8 cellular contexts compared by ENCODE assay signal in the genomic region with DNA sequence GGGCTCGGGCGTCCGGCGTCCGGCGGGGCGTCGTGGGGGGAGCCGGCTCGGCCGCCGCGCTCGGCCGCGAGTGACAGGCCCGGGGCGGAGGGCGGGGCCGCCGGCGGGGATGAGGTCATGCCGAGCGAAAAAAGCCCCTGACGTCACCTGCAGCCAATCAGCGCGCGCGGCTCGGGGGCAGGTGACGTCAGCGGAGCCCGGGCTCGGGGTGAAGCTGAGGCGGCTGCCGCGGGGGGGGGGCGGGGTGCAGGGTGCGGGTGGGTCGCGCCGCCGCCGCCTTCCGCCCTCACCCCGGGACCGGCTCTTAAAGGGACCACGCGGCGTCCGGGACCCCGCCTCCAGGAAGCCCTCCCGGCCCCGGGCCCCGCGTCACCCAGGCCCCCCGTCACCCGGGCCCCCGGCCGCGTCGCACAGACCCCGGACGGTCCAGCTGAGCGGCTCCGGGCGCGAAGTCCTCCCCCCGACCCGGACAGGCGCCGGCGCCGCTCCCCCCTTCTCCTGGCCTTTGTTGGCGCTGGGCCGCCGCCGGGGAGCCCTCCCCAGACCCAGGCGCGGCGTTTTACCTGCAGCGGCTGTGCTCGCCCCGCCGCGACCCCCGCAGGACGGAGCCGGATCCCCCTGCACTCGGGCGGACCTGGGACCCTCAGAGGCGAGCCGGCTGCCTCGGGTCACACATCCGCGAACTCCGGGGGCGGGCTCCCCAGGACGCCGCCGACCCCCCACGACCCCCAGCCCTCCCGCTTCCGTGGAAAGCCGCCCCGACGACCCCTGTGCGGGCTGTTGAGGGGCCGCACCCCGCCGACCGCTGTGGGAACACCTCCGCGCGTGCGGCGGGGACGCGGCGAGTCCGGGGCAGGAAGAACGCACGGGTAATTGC. TPM values are rescaled to one million over a fixed set of nuclear protein-coding genes. Genes with fewer than 3 reads are reported as not detected.
A peak's percentile ranks its signal among the peaks of the same experiment; 100 is the strongest.
DNase-seq lines count a peak whose midpoint lies in the region; ATAC-seq and TF ChIP-seq lines count a peak whose summit lies in the region.

A gene with protein sequence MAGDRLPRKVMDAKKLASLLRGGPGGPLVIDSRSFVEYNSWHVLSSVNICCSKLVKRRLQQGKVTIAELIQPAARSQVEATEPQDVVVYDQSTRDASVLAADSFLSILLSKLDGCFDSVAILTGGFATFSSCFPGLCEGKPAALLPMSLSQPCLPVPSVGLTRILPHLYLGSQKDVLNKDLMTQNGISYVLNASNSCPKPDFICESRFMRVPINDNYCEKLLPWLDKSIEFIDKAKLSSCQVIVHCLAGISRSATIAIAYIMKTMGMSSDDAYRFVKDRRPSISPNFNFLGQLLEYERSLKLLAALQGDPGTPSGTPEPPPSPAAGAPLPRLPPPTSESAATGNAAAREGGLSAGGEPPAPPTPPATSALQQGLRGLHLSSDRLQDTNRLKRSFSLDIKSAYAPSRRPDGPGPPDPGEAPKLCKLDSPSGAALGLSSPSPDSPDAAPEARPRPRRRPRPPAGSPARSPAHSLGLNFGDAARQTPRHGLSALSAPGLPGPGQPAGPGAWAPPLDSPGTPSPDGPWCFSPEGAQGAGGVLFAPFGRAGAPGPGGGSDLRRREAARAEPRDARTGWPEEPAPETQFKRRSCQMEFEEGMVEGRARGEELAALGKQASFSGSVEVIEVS (minus strand): TSS at position 72 of the 877 bp plus-strand sequence. CDS start 6,445 bp downstream, outside the sequence.

- no peaks in the 10 kb centered on the region for H3K9me2 ChIP-seq in PC-9 (ENCODE audit: insufficient read depth)

- CTCF ChIA-PET in A673 (lab: Charles Lee) (interaction anchor here (1.2 kb wide), 1 partner anchor 26 kb away, joined by 17 read pairs; no protein-coding TSS in a partner anchor), PC-9 (lab: Charles Lee) (interaction anchor here (0.5 kb wide), 1 partner anchor 420 kb away, joined by 3 read pairs; no protein-coding TSS in a partner anchor)

- no peaks in the 10 kb centered on the region for H3K4me1 Mint-ChIP-seq in activated T-helper 1 cell treated with anti-CD3 and anti-CD28 coated beads, Interleukin-12 subunit alpha, Interleukin-12 subunit beta, Interleukin-2, Interleukin-4 antibody, amounts not matched to agents 30 ng/mL and 10 ng/mL and 1 ng/mL, durations not matched to agents 14 hours and 24 hours and 36 hours (ENCODE audit: low read depth)

- no peaks in the 10 kb centered on the region for H3K9me3 Mint-ChIP-seq in activated T-helper 1 cell treated with anti-CD3 and anti-CD28 coated beads, Interleukin-12 subunit alpha, Interleukin-12 subunit beta, Interleukin-2, Interleukin-4 antibody, amounts not matched to agents 30 ng/mL and 10 ng/mL and 1 ng/mL, durations not matched to agents 14 hours and 24 hours and 36 hours

- H3K79me2 ChIP-seq in PC-9 (ENCODE audit: low read depth) = no peaks in the 10 kb centered on the region

- H3K4me1 ChIP-seq in A673 (ENCODE audit: insufficient read depth, low read length, poor library complexity, severe bottlenecking) = peaks cover 6% of the 10 kb centered on the region
- peaks cover 27% of the 10 kb centered on the region for H3K4me1 ChIP-seq in HUES6 (ENCODE audit: control insufficient read depth, insufficient read depth, low read length)
- H3K4me1 ChIP-seq in PC-9 (replicated peaks; ENCODE audit: insufficient read depth) = no peaks in the 10 kb centered on the region; the same call in 1 of the 2 replicates
- H3K4me1 ChIP-seq in esophagus muscularis mucosa = peaks cover 49 to 70% (median 66%) of the 10 kb centered on the region in 4 donors
- H3K4me1 ChIP-seq in mucosa of stomach (ENCODE audit: control insufficient read depth, insufficient read depth, low read length) = peaks cover 50% of the 10 kb centered on the region

- H3F3A ChIP-seq in PC-9 (ENCODE audit: insufficient read depth, low read depth) = peaks cover 6% of the 10 kb centered on the region; the same call in 1 of the 2 replicates

- TF ChIP-seq CTCF in A673 (conservative IDR thresholded peaks at IDR 0.05; ENCODE audit: low read depth, low read length) = no peak
- no peak for TF ChIP-seq CTCF in PC-9 (conservative IDR thresholded peaks at IDR 0.05)
- TF ChIP-seq CTCF in esophagus muscularis mucosa (IDR thresholded peaks at IDR 0.05) = no peak

- H3K36me3 ChIP-seq in A673 (ENCODE audit: insufficient read depth, low read length, poor library complexity, severe bottlenecking) = no peaks in the 10 kb centered on the region
- H3K36me3 ChIP-seq in HUES6 (ENCODE audit: control insufficient read depth, insufficient read depth, low read length) = no peaks in the 10 kb centered on the region
- no peaks in the 10 kb centered on the region for H3K36me3 ChIP-seq in PC-9 (ENCODE audit: low read depth)
- no peaks in the 10 kb centered on the region for H3K36me3 ChIP-seq in esophagus muscularis mucosa
- no peaks in the 10 kb centered on the region for H3K36me3 ChIP-seq in mucosa of stomach (ENCODE audit: control insufficient read depth, insufficient read depth, low read length)

- no CpG with 5 or more reads among the region's 123 CpGs for WGBS in esophagus muscularis mucosa

- peak; percentile 62 for ATAC-seq in GM19025 (IDR thresholded peaks at IDR 0.05; ENCODE audit: low read depth, unreplicated experiment)

- H3K4me2 ChIP-seq in PC-9 = peak within 1 kb of the TSS; percentile 74

- POLR2A ChIA-PET in A673 (lab: Charles Lee; ENCODE audit: low non-redundant PET) (no interaction called here), PC-9 (lab: Charles Lee; ENCODE audit: unreplicated experiment) (interaction anchor here (1.0 kb wide), 1 partner anchor 24 kb away, joined by 4 read pairs; no protein-coding TSS in a partner anchor)

- H3K4me3 ChIP-seq in A673 (ENCODE audit: low read depth, low read length, poor library complexity, severe bottlenecking) = peak within 1 kb of the TSS; percentile 38
- H3K4me3 ChIP-seq in HUES6 (ENCODE audit: low read depth, low read length) = peak within 1 kb of the TSS; percentile 61
- H3K4me3 ChIP-seq in PC-9 = peak within 1 kb of the TSS; percentile 48; the same call in 1 of the 2 replicates
- peak within 1 kb of the TSS; percentile 68 to 85 (median 74) for H3K4me3 ChIP-seq in esophagus muscularis mucosa
- peak within 1 kb of the TSS; percentile 50 for H3K4me3 ChIP-seq in mucosa of stomach (ENCODE audit: low read length)

- H3K9me3 ChIP-seq in A673 (ENCODE audit: low read depth, low read length, poor library complexity, severe bottlenecking) (no peaks in the 10 kb centered on the region), HUES6 (ENCODE audit: control insufficient read depth, insufficient read depth, low read depth, low read length) (no peaks in the 10 kb centered on the region), PC-9 (ENCODE audit: insufficient read depth, low read depth) (no peaks in the 10 kb centered on the region), esophagus muscularis mucosa (no peaks in the 10 kb centered on the region), mucosa of stomach (ENCODE audit: control insufficient read depth, low read length) (no peaks in the 10 kb centered on the region)

- H3K27ac ChIP-seq in A673 (ENCODE audit: low read depth, low read length, poor library complexity, severe bottlenecking) (no peak within 1 kb of the TSS), HUES6 (ENCODE audit: low read depth, low read length) (no peak within 1 kb of the TSS; the same call in 1 of the 2 replicates), PC-9 (no peak within 1 kb of the TSS), esophagus muscularis mucosa (replicated peaks in 1 of 4) (peak within 1 kb of the TSS; percentile 84 to 87 (median 86))

- H3K27me3 ChIP-seq in A673 (replicated peaks; ENCODE audit: insufficient read depth, low read depth, low read length, poor library complexity) (peaks cover 25% of the 10 kb centered on the region), HUES6 (ENCODE audit: control insufficient read depth, insufficient read depth, low read length) (peaks cover 71% of the 10 kb centered on the region), PC-9 (ENCODE audit: insufficient read depth, low read depth) (peaks cover 8% of the 10 kb centered on the region), esophagus muscularis mucosa (peaks cover 0 to 11% (median 2%) of the 10 kb centered on the region in 4 donors), mucosa of stomach (ENCODE audit: control insufficient read depth, insufficient read depth, low read length) (no peaks in the 10 kb centered on the region)

- H3K9ac ChIP-seq in HUES6 (ENCODE audit: low read length) = peak within 1 kb of the TSS; percentile 36
- peak within 1 kb of the TSS; percentile 84 for H3K9ac ChIP-seq in mucosa of stomach (ENCODE audit: low read length)

- no peak for TF ChIP-seq EP300 in esophagus muscularis mucosa (IDR thresholded peaks at IDR 0.05)

- no peak for TF ChIP-seq POLR2A in esophagus muscularis mucosa (IDR thresholded peaks at IDR 0.05; ENCODE audit: low read depth)

- no peaks in the 10 kb centered on the region for H3K36me3 Mint-ChIP-seq in activated T-helper 1 cell treated with anti-CD3 and anti-CD28 coated beads, Interleukin-12 subunit alpha, Interleukin-12 subunit beta, Interleukin-2, Interleukin-4 antibody, amounts not matched to agents 30 ng/mL and 10 ng/mL and 1 ng/mL, durations not matched to agents 14 hours and 24 hours and 36 hours (ENCODE audit: low read depth)

- peak within 1 kb of the TSS; percentile 37 for H3K4me3 Mint-ChIP-seq in activated T-helper 1 cell treated with anti-CD3 and anti-CD28 coated beads, Interleukin-12 subunit alpha, Interleukin-12 subunit beta, Interleukin-2, Interleukin-4 antibody, amounts not matched to agents 30 ng/mL and 10 ng/mL and 1 ng/mL, durations not matched to agents 14 hours and 24 hours and 36 hours

- no peaks in the 10 kb centered on the region for H4K20me1 ChIP-seq in PC-9 (ENCODE audit: insufficient read depth)

- BruUV-seq in A673 (replicated peaks; lab: Mats Ljungman, UMichigan) (no TSS peak), PC-9 (replicated peaks; lab: Mats Ljungman, UMichigan) (TSS peak; percentile 46)

- intact Hi-C loops in A673 (cut with micrococcal nuclease; ENCODE audit: unreplicated experiment) (no loop called here), PC-9 (cut with micrococcal nuclease; ENCODE audit: unreplicated experiment) (no loop called here), esophagus muscularis mucosa (cut with DNase I) (no loop called here)
- intact Hi-C loops in activated T-helper 1 cell treated with anti-CD3 and anti-CD28 coated beads, Interleukin-12 subunit alpha, Interleukin-12 subunit beta, Interleukin-2, Interleukin-4 antibody, amounts not matched to agents 30 ng/mL and 10 ng/mL and 1 ng/mL, durations not matched to agents 14 hours and 24 hours and 36 hours (cut with micrococcal nuclease) = loop anchor here (5.0 to 10.0 kb wide), 5 partner anchors 185 to 1802 kb away; partner anchors contain the start of genes BRSK2, CHID1, TOLLIP and ZNF195

- no peak within 1 kb of the TSS for H2AFZ ChIP-seq in PC-9

- H3K27me3 Mint-ChIP-seq in activated T-helper 1 cell treated with anti-CD3 and anti-CD28 coated beads, Interleukin-12 subunit alpha, Interleukin-12 subunit beta, Interleukin-2, Interleukin-4 antibody, amounts not matched to agents 30 ng/mL and 10 ng/mL and 1 ng/mL, durations not matched to agents 14 hours and 24 hours and 36 hours (ENCODE audit: insufficient read depth) = peaks cover 28% of the 10 kb centered on the region

- H3K27ac Mint-ChIP-seq in activated T-helper 1 cell treated with anti-CD3 and anti-CD28 coated beads, Interleukin-12 subunit alpha, Interleukin-12 subunit beta, Interleukin-2, Interleukin-4 antibody, amounts not matched to agents 30 ng/mL and 10 ng/mL and 1 ng/mL, durations not matched to agents 14 hours and 24 hours and 36 hours = no peak within 1 kb of the TSS

- DNase-seq in A673 (ENCODE audit: low spot score) = peak; percentile 81
- DNase-seq in PC-9 = peak; percentile 35 to 76
- DNase-seq in activated T-helper 1 cell treated with anti-CD3 and anti-CD28 coated beads, Interleukin-12 subunit alpha, Interleukin-12 subunit beta, Interleukin-2, Interleukin-4 antibody, amounts not matched to agents 30 ng/mL and 10 ng/mL and 1 ng/mL, durations not matched to agents 14 hours and 24 hours and 36 hours (ENCODE audit: low spot score) = peak; percentile 89
- peak; percentile 95 for DNase-seq in esophagus muscularis mucosa (ENCODE audit: extremely low spot score)
- DNase-seq in stimulated activated CD8-positive, alpha-beta memory T cell treated with anti-CD3 and anti-CD28 coated beads, Interleukin-2, amount 100 ng/mL, for 48 hours (ENCODE audit: low read depth in 2 of 2) = peak; percentile 84 to 87

RNA-seq across cellular contexts. Expression of the gene that starts here (rescaled TPM):
- total RNA-seq in A673 (2021) (0.70 and 1.9 TPM in 2 replicates), PC-9 (2021) (2.6 and 4.2 TPM in 2 replicates), esophagus muscularis mucosa (1 to 10 TPM; 2.5 to 8.5 (median 4.8) TPM)
- 2.3 and 2.4 TPM in 2 replicates for total RNA-seq in activated T-helper 1 cell treated with anti-CD3 and anti-CD28 coated beads, Interleukin-12 subunit alpha, Interleukin-12 subunit beta, Interleukin-2, Interleukin-4 antibody, amounts not matched to agents 30 ng/mL and 10 ng/mL and 1 ng/mL, durations not matched to agents 14 hours and 24 hours and 36 hours

Comparison
In these comparisons a context has a peak if more than half of its experiments do, and no peak if none do; other contexts are left out.
1. H3K27ac ChIP-seq: peak in esophagus muscularis mucosa (4 of 4); none in A673 (single experiment), HUES6 (single experiment) and PC-9 (single experiment).
2. Peak in every context shown above with its lines, with median percentiles within 50 percentile points of each other: DNase-seq and H3K4me3 ChIP-seq.